Comparison of ENCODE assay signal across 8 cellular contexts in the genomic region with DNA sequence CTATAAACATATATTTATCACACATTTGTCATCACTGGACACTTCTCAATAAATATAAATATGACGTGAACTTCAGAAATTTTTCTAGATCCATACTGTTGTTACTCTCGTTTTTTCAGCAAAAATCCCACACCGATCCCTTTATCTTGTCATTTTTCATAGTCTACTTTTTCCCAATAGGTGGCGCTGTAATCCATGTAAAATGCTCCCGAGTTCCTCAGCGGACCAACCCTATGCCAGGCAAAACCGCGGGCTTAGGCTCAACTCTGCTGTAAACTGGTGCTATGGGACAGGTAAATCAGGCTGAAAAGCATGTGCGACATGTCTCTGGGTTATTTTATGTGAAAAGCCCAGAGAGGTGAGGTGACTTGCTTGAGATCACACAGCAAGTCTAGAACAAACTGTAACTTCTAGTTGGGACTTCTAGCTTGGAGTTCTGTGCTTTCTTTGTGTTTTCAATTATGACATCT.
A peak's percentile ranks its signal among the peaks of the same experiment; 100 is the strongest.
DNase-seq lines count a peak whose midpoint lies in the region; ATAC-seq and TF ChIP-seq lines count a peak whose summit lies in the region.

No MANE protein-coding gene starts in this region.

- no peaks in the 10 kb centered on the region for H3K27me3 ChIP-seq in BJ (ENCODE audit: control insufficient read depth, insufficient read depth, low read length)

- ATAC-seq in GM18511 (IDR thresholded peaks at IDR 0.05; ENCODE audit: unreplicated experiment) (peak; percentile 79), HG03354 (IDR thresholded peaks at IDR 0.05; ENCODE audit: poor library complexity, severe bottlenecking, unreplicated experiment) (peak; percentile 73), GM19328 (IDR thresholded peaks at IDR 0.05; ENCODE audit: unreplicated experiment) (no peak)

- DNase-seq in BJ (ENCODE audit: low read depth) (no peak), NCI-H460 (ENCODE audit: extremely low read depth, low read depth) (peak; percentile 69), amniotic stem cell (lab: John Stamatoyannopoulos, UW) (peak; percentile 45), hepatic stellate cell (ENCODE audit: low spot score) (peak; percentile 19), retina (peak; percentile 67)

- peak; percentile 69 for TF ChIP-seq CTCF in BJ (IDR thresholded peaks at IDR 0.05; ENCODE audit: insufficient read depth, low read depth, low read length)

- no peak overlapping the region for H3K4me3 ChIP-seq in BJ (ENCODE audit: low read depth, low read length)

- CTCF ChIA-PET in BJ (lab: Yijun Ruan, JAX), result interaction anchor here (0.5 to 2.2 kb wide), 16 partner anchors 11 to 254 kb away, joined by 3 to 19 read pairs (median 4); a partner anchor contains a TSS

- H3K36me3 ChIP-seq in BJ (ENCODE audit: control insufficient read depth, insufficient read depth, low read length), result no peaks in the 10 kb centered on the region

- POLR2A ChIA-PET in BJ (lab: Charles Lee), result no interaction called here
